Comparison of ENCODE assay signal across 8 cellular contexts in genomic region chr4:177339794-177340374, GRCh38. TPM values are rescaled to one million over a fixed set of nuclear protein-coding genes. Genes with fewer than 3 reads are reported as not detected.
DNase-seq lines count a peak whose midpoint lies in the region; ATAC-seq and TF ChIP-seq lines count a peak whose summit lies in the region.

No MANE protein-coding gene starts in this region.

- TF ChIP-seq CTCF in fibroblast of pulmonary artery (IDR thresholded peaks at IDR 0.05; ENCODE audit: low read length, missing control alignments), result peak; percentile 79

- H3K27me3 Mint-ChIP-seq in T-cell, result no peaks in the 10 kb centered on the region

- H3K4me3 ChIP-seq in fibroblast of pulmonary artery (replicated peaks; ENCODE audit: low read depth, low read length), result no peak overlapping the region

- DNase-seq in NCI-H2227 (lab: John Stamatoyannopoulos, UW; ENCODE audit: unreplicated experiment), result peak; percentile 11
- DNase-seq in NCI-H2227 treated with DMSO at 0.1 percent for 48 hours (lab: John Stamatoyannopoulos, UW), result no peak
- DNase-seq in T-cell, result no peak
- peak; percentile 61 for DNase-seq in fibroblast of pulmonary artery (ENCODE audit: low read depth)
- DNase-seq in putamen (ENCODE audit: low spot score), result peak; percentile 18
- no peak for DNase-seq in middle frontal gyrus (ENCODE audit: extremely low spot score, low spot score)

- no peak overlapping the region for H3K4me3 Mint-ChIP-seq in T-cell

- no peak overlapping the region for H3K27ac Mint-ChIP-seq in T-cell

- POLR2A ChIA-PET in T-cell (lab: Charles Lee), result no interaction called here

- no peaks in the 10 kb centered on the region for H3K36me3 Mint-ChIP-seq in T-cell

- ATAC-seq in GM21423 (IDR thresholded peaks at IDR 0.05; ENCODE audit: unreplicated experiment) (peak; percentile 95), HG03565 (IDR thresholded peaks at IDR 0.05; ENCODE audit: unreplicated experiment) (peak; percentile 96), T-cell (replicated peaks in 1 of 4) (peak; percentile 73 to 91 (median 78))

- H3K4me1 Mint-ChIP-seq in T-cell, result peaks cover 4 to 15% (median 5%) of the 10 kb centered on the region in 3 donors

- CTCF ChIA-PET in T-cell (lab: Charles Lee), result interaction anchor here (1.0 to 6.5 kb wide), 12 partner anchors 9 to 292 kb away, joined by 3 to 61 read pairs (median 4); partner anchors contain the start of gene NEIL3 (in 2 of the 2)

- no peaks in the 10 kb centered on the region for H3K9me3 Mint-ChIP-seq in T-cell

RNA-seq across cellular contexts. Expression of gene NEIL3, which starts 30.2 kb away (rescaled TPM):
- under 1 TPM; 0.25 to 0.90 (median 0.44) TPM for total RNA-seq in T-cell

Comparison
In these comparisons a context has a peak if more than half of its experiments do, and no peak if none do; other contexts are left out.
1. DNase-seq: peak in NCI-H2227 (single experiment), fibroblast of pulmonary artery (single experiment) and putamen (single experiment); none in NCI-H2227 treated with DMSO at 0.1 percent for 48 hours (single experiment), T-cell (0 of 34) and middle frontal gyrus (single experiment).
2. Peak in every context shown above with its lines, with median percentiles within 50 percentile points of each other: ATAC-seq.